1 cellular context compared by ENCODE assay signal in the genomic region with DNA sequence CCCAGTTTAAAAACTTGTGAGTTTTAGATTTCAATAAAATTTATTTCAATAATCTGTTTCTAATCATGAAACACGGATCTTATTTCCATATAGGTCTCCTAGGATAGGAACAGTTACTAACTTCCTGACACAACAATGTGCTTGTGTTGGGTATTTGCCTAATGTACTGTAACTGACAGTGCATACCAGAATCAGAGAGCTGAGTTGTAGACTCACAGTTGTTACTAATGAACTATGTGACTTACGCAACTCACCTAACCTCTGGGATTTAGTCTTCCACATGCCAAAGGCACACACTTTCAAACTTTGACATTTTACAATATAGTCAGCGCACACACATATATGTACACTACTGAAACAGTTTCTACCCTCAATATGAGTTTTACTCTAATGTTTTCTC.
TF ChIP-seq lines count a peak whose summit lies in the region.

No MANE protein-coding gene starts in this region.

TF ChIP-seq in K562, 482 proteins besides CTCF, POLR2A, EP300 and RAD21 (continued from another document):
- peak; percentile 50; the same call in 1 of the 2 replicates for TF ChIP-seq CEBPB (tag; IDR thresholded peaks at IDR 0.05)
